Comparison of ENCODE assay signal across 9 cellular contexts in genomic region chr13:101453784-101454201, GRCh38. TPM values are rescaled to one million over a fixed set of nuclear protein-coding genes. Genes with fewer than 3 reads are reported as not detected.
A peak's percentile ranks its signal among the peaks of the same experiment; 100 is the strongest.
DNase-seq lines count a peak whose midpoint lies in the region; ATAC-seq and TF ChIP-seq lines count a peak whose summit lies in the region.
"Had no signal": no experiment of that assay in that cellular context is flagged by ENCODE, and none has a peak within 500 bp of the region (broad histone marks: within the 10 kb centered on the region; RNA-seq: fewer than 3 reads in every experiment).

No MANE protein-coding gene starts in this region.

- ATAC-seq in GM18909 (IDR thresholded peaks at IDR 0.05; ENCODE audit: poor library complexity, unreplicated experiment) (peak; percentile 41), HG03280 (IDR thresholded peaks at IDR 0.05; ENCODE audit: unreplicated experiment) (peak; percentile 53)

- no peaks in the 10 kb centered on the region for H3K79me2 ChIP-seq in OCI-LY7 (ENCODE audit: insufficient read depth, low read depth, low read length)

- H3K9me3 ChIP-seq in OCI-LY7 (ENCODE audit: low read length) = no peaks in the 10 kb centered on the region

- POLR2A ChIA-PET in OCI-LY7 (lab: Charles Lee) = no interaction called here

- DNase-seq in dermis blood vessel endothelial cell (peak; percentile 63), myocyte (ENCODE audit: low read depth) (peak; percentile 43), OCI-LY7 (ENCODE audit: low spot score) (no peak), NCI-H1105 (lab: John Stamatoyannopoulos, UW) (no peak), NOMO-1 (lab: John Stamatoyannopoulos, UW; ENCODE audit: unreplicated experiment in 2 of 2) (no peak), NCI-H226 (no peak)
- DNase-seq: naive B cell had no signal

- no peak overlapping the region for H3K27ac ChIP-seq in OCI-LY7 (ENCODE audit: low read depth, low read length, poor library complexity, severe bottlenecking)

- H3K4me2 ChIP-seq in OCI-LY7 (ENCODE audit: low read length) = no peak overlapping the region

- no peaks in the 10 kb centered on the region for H4K20me1 ChIP-seq in OCI-LY7 (ENCODE audit: insufficient read depth, low read length)

- no peaks in the 10 kb centered on the region for H3K4me1 ChIP-seq in OCI-LY7 (ENCODE audit: insufficient read depth, low read length, poor library complexity, severe bottlenecking)

- no peak for TF ChIP-seq CTCF in OCI-LY7 (conservative IDR thresholded peaks at IDR 0.05; ENCODE audit: low read length)

- CTCF ChIA-PET in OCI-LY7 (lab: Charles Lee; ENCODE audit: unreplicated experiment) = no interaction called here

- no peak overlapping the region for H3K4me3 ChIP-seq in OCI-LY7 (ENCODE audit: low read depth, low read length, poor library complexity, severe bottlenecking)

- no peak overlapping the region for H2AFZ ChIP-seq in OCI-LY7 (ENCODE audit: low read length)

- intact Hi-C loops in OCI-LY7 (cut with micrococcal nuclease; ENCODE audit: unreplicated experiment) = no loop called here

- no peaks in the 10 kb centered on the region for H3K36me3 ChIP-seq in OCI-LY7 (ENCODE audit: insufficient read depth, low read length)

- BruUV-seq in OCI-LY7 (replicated peaks; lab: Mats Ljungman, UMichigan) = no TSS peak

- no peaks in the 10 kb centered on the region for H3K9me2 ChIP-seq in OCI-LY7 (ENCODE audit: insufficient read depth, low read length)

RNA-seq across cellular contexts. Expression of gene ITGBL1, which starts 1.3 kb away (rescaled TPM):
- total RNA-seq in dermis blood vessel endothelial cell (7.9 and 16.3 TPM in 2 replicates), myocyte (58.2 and 94.7 TPM in 2 replicates), OCI-LY7 (2022) (not detected in 2 replicates)
- polyA plus RNA-seq in myocyte (2012) = 335 TPM
- not detected in 2 replicates for total RNA-seq in OCI-LY7 (2014; rRNA removed; shearing (Covaris generic))

RNA-seq across cellular contexts. Expression of gene NALCN, which starts 37.5 kb away (rescaled TPM):
- total RNA-seq in dermis blood vessel endothelial cell (12.9 TPM in 2 replicates), myocyte (2.7 and 5.9 TPM in 2 replicates), OCI-LY7 (2022) (not detected in 2 replicates)
- polyA plus RNA-seq in myocyte (2012) = 9.5 TPM
- not detected in 2 replicates for total RNA-seq in OCI-LY7 (2014; rRNA removed; shearing (Covaris generic))

Comparison
In these comparisons a context has a peak if more than half of its experiments do, and no peak if none do; other contexts are left out.
1. DNase-seq: peak in dermis blood vessel endothelial cell (single experiment) and myocyte (single experiment); none in OCI-LY7 (single experiment), NCI-H1105 (single experiment), NOMO-1 (0 of 2) and NCI-H226 (single experiment).